8 cellular contexts compared by ENCODE assay signal in the genomic region with DNA sequence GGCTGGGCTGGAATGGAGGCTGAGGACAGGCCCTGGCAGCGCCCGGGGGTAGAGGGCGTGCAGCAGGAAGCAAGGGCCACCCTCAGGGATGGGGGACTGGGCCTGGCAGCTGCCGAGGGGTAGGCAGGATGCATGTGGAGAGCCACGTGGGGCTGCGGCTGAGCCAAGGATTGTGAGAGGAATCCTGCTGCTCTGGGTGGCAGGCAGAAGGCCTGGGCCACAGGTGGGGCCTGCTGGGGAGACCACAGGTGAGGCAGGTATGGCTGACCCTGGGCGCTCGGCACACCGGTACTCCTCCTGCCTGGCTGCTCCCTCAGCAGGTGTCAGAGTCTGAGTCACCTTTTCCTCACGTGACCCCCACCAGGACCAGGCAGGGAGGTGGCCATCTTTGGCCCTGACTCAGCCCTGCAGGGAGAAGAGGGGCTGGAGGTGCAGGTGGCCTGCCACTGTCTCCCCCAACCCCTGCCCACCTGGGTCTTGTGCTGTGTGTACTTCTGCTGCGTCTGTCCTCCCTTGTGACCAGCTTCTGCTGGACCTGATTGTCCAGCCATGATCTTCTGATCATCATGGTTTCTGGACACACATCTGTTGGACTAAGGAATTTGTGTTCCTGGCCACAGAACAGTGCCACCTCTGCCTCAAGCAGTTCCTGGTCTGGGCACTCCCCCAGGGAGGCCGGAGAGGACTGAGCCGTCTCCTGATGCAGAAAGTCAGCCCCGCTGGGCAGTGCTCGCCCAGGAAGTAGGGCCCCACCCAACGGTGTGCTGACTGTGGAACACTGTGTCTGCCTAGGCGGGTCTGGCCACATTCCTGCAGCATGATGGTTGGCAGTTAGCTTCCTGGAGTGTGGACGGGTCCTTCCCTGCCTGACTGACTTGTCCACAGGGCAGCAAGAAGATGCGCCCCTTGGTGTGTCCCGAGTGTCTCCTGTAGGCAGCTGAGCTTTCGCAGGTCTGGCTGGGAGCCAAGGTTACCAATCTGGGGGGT. TPM values are rescaled to one million over a fixed set of nuclear protein-coding genes. Genes with fewer than 3 reads are reported as not detected.
A peak's percentile ranks its signal among the peaks of the same experiment; 100 is the strongest.
DNase-seq lines count a peak whose midpoint lies in the region; ATAC-seq and TF ChIP-seq lines count a peak whose summit lies in the region.

No MANE protein-coding gene starts in this region.

- no peak overlapping the region for H3K4me3 ChIP-seq in CD4-positive, CD25-positive, alpha-beta regulatory T cell (ENCODE audit: low read depth, low read length)
- no peak overlapping the region for H3K4me3 ChIP-seq in fibroblast of villous mesenchyme (ENCODE audit: low read depth, low read length)
- H3K4me3 ChIP-seq in retinal pigment epithelial cell (ENCODE audit: low read length): no peak overlapping the region

- H3K4me1 Mint-ChIP-seq in CD4-positive, CD25-positive, alpha-beta regulatory T cell: peaks cover 0 to 34% (median 9%) of the 10 kb centered on the region in 4 donors
- H3K4me1 Mint-ChIP-seq in activated CD4-positive, alpha-beta T cell treated with anti-CD3 and anti-CD28 coated beads, Interleukin-2, amount 10 ng/mL, durations not matched to agents 7 days and 5 days: peaks cover 24% of the 10 kb centered on the region

- H3K27me3 ChIP-seq in CD4-positive, CD25-positive, alpha-beta regulatory T cell (ENCODE audit: control insufficient read depth, insufficient read depth, low read length): no peaks in the 10 kb centered on the region

- H3K36me3 ChIP-seq in CD4-positive, CD25-positive, alpha-beta regulatory T cell (ENCODE audit: control insufficient read depth, insufficient read depth, low read length): peaks cover 15% of the 10 kb centered on the region

- H3K27ac Mint-ChIP-seq in CD4-positive, CD25-positive, alpha-beta regulatory T cell: peak overlapping the region in 2 of 3 donors; percentile 80 to 82
- H3K27ac Mint-ChIP-seq in activated CD4-positive, alpha-beta T cell treated with anti-CD3 and anti-CD28 coated beads, Interleukin-2, amount 10 ng/mL, durations not matched to agents 7 days and 5 days: peak overlapping the region; percentile 33

- H3K27ac ChIP-seq in CD4-positive, CD25-positive, alpha-beta regulatory T cell (ENCODE audit: insufficient read depth, low read length, poor library complexity, severe bottlenecking): no peak overlapping the region
- no peak overlapping the region for H3K27ac ChIP-seq in caudate nucleus (ENCODE audit: low read depth, low read length)

- CTCF ChIA-PET in activated CD4-positive, alpha-beta T cell treated with anti-CD3 and anti-CD28 coated beads, Interleukin-2, amount 10 ng/mL, durations not matched to agents 7 days and 5 days (lab: Charles Lee): interaction anchor here (0.9 to 1.5 kb wide), 2 partner anchors 23 to 353 kb away, joined by 3 read pairs; no protein-coding TSS in a partner anchor

- POLR2A ChIA-PET in activated CD4-positive, alpha-beta T cell treated with anti-CD3 and anti-CD28 coated beads, Interleukin-2, amount 10 ng/mL, durations not matched to agents 7 days and 5 days (lab: Charles Lee): no interaction called here

- H3K4me3 Mint-ChIP-seq in CD4-positive, CD25-positive, alpha-beta regulatory T cell: peak overlapping the region in 3 of 4 donors; percentile 29 to 74 (median 32)
- no peak overlapping the region for H3K4me3 Mint-ChIP-seq in activated CD4-positive, alpha-beta T cell treated with anti-CD3 and anti-CD28 coated beads, Interleukin-2, amount 10 ng/mL, durations not matched to agents 7 days and 5 days

- no peaks in the 10 kb centered on the region for H3K27me3 Mint-ChIP-seq in CD4-positive, CD25-positive, alpha-beta regulatory T cell
- H3K27me3 Mint-ChIP-seq in activated CD4-positive, alpha-beta T cell treated with anti-CD3 and anti-CD28 coated beads, Interleukin-2, amount 10 ng/mL, durations not matched to agents 7 days and 5 days: no peaks in the 10 kb centered on the region

- H3K4me1 ChIP-seq in CD4-positive, CD25-positive, alpha-beta regulatory T cell (ENCODE audit: control insufficient read depth, insufficient read depth, low read length, poor library complexity, severe bottlenecking): peaks cover 23% of the 10 kb centered on the region

- H3K9me3 Mint-ChIP-seq in CD4-positive, CD25-positive, alpha-beta regulatory T cell: no peaks in the 10 kb centered on the region
- H3K9me3 Mint-ChIP-seq in activated CD4-positive, alpha-beta T cell treated with anti-CD3 and anti-CD28 coated beads, Interleukin-2, amount 10 ng/mL, durations not matched to agents 7 days and 5 days: no peaks in the 10 kb centered on the region

- peak; percentile 67 to 75 for ATAC-seq in CD4-positive, CD25-positive, alpha-beta regulatory T cell (ENCODE audit: low read depth in 2 of 2)
- no peak for ATAC-seq in HG02981 (IDR thresholded peaks at IDR 0.05; ENCODE audit: unreplicated experiment)

- no peaks in the 10 kb centered on the region for H3K36me3 Mint-ChIP-seq in CD4-positive, CD25-positive, alpha-beta regulatory T cell
- H3K36me3 Mint-ChIP-seq in activated CD4-positive, alpha-beta T cell treated with anti-CD3 and anti-CD28 coated beads, Interleukin-2, amount 10 ng/mL, durations not matched to agents 7 days and 5 days (ENCODE audit: low read depth): peaks cover 9% of the 10 kb centered on the region

- DNase-seq in CD4-positive, CD25-positive, alpha-beta regulatory T cell: no peak
- peak; percentile 55 for DNase-seq in HuH-7 (ENCODE audit: low spot score)
- DNase-seq in activated CD4-positive, alpha-beta T cell treated with anti-CD3 and anti-CD28 coated beads, Interleukin-2, amount 10 ng/mL, durations not matched to agents 7 days and 5 days: no peak
- peak; percentile 74 for DNase-seq in fibroblast of villous mesenchyme (ENCODE audit: low read depth)
- peak; percentile 72 for DNase-seq in retinal pigment epithelial cell (ENCODE audit: low read depth)
- no peak for DNase-seq in caudate nucleus (lab: John Stamatoyannopoulos, UW)
- DNase-seq in SKM-1 (lab: John Stamatoyannopoulos, UW; ENCODE audit: unreplicated experiment): no peak

- no peaks in the 10 kb centered on the region for H3K9me3 ChIP-seq in CD4-positive, CD25-positive, alpha-beta regulatory T cell (ENCODE audit: control insufficient read depth in 2 of 2, low read length in 2 of 2)

- TF ChIP-seq CTCF in fibroblast of villous mesenchyme (IDR thresholded peaks at IDR 0.05; ENCODE audit: insufficient read depth, low read depth, low read length): no peak
- no peak for TF ChIP-seq CTCF in retinal pigment epithelial cell (conservative IDR thresholded peaks at IDR 0.05; ENCODE audit: low read depth, low read length)

RNA-seq across cellular contexts. Expression of a gene that starts 6.4 kb away (rescaled TPM):
- 73.4 TPM for total RNA-seq in CD4-positive, CD25-positive, alpha-beta regulatory T cell
- polyA plus RNA-seq in CD4-positive, CD25-positive, alpha-beta regulatory T cell: 10 to 100 TPM; 45.5 to 54.0 (median 51.4) TPM
- 10 to 100 TPM; 52.4 to 64.2 TPM for total RNA-seq in activated CD4-positive, alpha-beta T cell treated with anti-CD3 and anti-CD28 coated beads, Interleukin-2, amount 10 ng/mL, durations not matched to agents 7 days and 5 days
- 12.5 and 15.1 TPM in 2 replicates for total RNA-seq in fibroblast of villous mesenchyme

RNA-seq across cellular contexts. Expression of a gene that starts 6.9 kb away (rescaled TPM):
- 142 TPM for total RNA-seq in CD4-positive, CD25-positive, alpha-beta regulatory T cell
- 10 to 100 TPM; 17.9 to 20.3 (median 19.3) TPM for polyA plus RNA-seq in CD4-positive, CD25-positive, alpha-beta regulatory T cell
- total RNA-seq in activated CD4-positive, alpha-beta T cell treated with anti-CD3 and anti-CD28 coated beads, Interleukin-2, amount 10 ng/mL, durations not matched to agents 7 days and 5 days: 100 to 1,000 TPM; 100 to 110 TPM
- total RNA-seq in fibroblast of villous mesenchyme: 41.9 and 43.6 TPM in 2 replicates

RNA-seq across cellular contexts. Expression of a gene that starts 21.6 kb away (rescaled TPM):
- total RNA-seq in CD4-positive, CD25-positive, alpha-beta regulatory T cell: 20.4 TPM
- polyA plus RNA-seq in CD4-positive, CD25-positive, alpha-beta regulatory T cell: 1 to 10 TPM; 4.4 to 6.3 (median 5.4) TPM
- total RNA-seq in activated CD4-positive, alpha-beta T cell treated with anti-CD3 and anti-CD28 coated beads, Interleukin-2, amount 10 ng/mL, durations not matched to agents 7 days and 5 days: 10 to 100 TPM; 24.7 to 26.5 TPM
- 18.0 and 18.6 TPM in 2 replicates for total RNA-seq in fibroblast of villous mesenchyme

RNA-seq across cellular contexts. Expression of a gene that starts 33.2 kb away (rescaled TPM):
- 57.0 TPM for total RNA-seq in CD4-positive, CD25-positive, alpha-beta regulatory T cell
- 10 to 100 TPM; 24.4 to 34.8 (median 28.3) TPM for polyA plus RNA-seq in CD4-positive, CD25-positive, alpha-beta regulatory T cell
- total RNA-seq in activated CD4-positive, alpha-beta T cell treated with anti-CD3 and anti-CD28 coated beads, Interleukin-2, amount 10 ng/mL, durations not matched to agents 7 days and 5 days: 10 to 100 TPM; 31.1 to 34.4 TPM
- 22.0 and 22.5 TPM in 2 replicates for total RNA-seq in fibroblast of villous mesenchyme

Comparison
In these comparisons a context has a peak if more than half of its experiments do, and no peak if none do; other contexts are left out.
1. DNase-seq: peak in HuH-7 (single experiment), fibroblast of villous mesenchyme (single experiment) and retinal pigment epithelial cell (single experiment); none in CD4-positive, CD25-positive, alpha-beta regulatory T cell (0 of 3), activated CD4-positive, alpha-beta T cell treated with anti-CD3 and anti-CD28 coated beads, Interleukin-2, amount 10 ng/mL, durations not matched to agents 7 days and 5 days (single experiment), caudate nucleus (0 of 61) and SKM-1 (single experiment).